8 cellular contexts compared by ENCODE assay signal in genomic region chr10:31490858-31491504, GRCh38.
DNase-seq lines count a peak whose midpoint lies in the region; ATAC-seq and TF ChIP-seq lines count a peak whose summit lies in the region.

No MANE protein-coding gene starts in this region.

- H4K8ac ChIP-seq in mesenchymal stem cell (ENCODE audit: low read length): no peak overlapping the region

- H3K4me3 ChIP-seq in GM12875 (ENCODE audit: low read depth, low read length): no peak overlapping the region
- no peak overlapping the region for H3K4me3 ChIP-seq in coronary artery
- H3K4me3 ChIP-seq in mesenchymal stem cell (ENCODE audit: insufficient read depth in 1 of 2, low read depth in 1 of 2, low read length in 2 of 2): no peak overlapping the region

- DNase-seq in AML-193 (lab: John Stamatoyannopoulos, UW) (peak; percentile 67 to 70), NCI-H774 (lab: John Stamatoyannopoulos, UW) (peak; percentile 18), coronary artery (ENCODE audit: low spot score) (no peak), mesenchymal stem cell (peak; percentile 71)
- no peak for DNase-seq in stimulated activated CD4-positive, alpha-beta T cell treated with anti-CD3 and anti-CD28 coated beads, Interleukin-4, amount 100 ng/mL, for 1 hour

- H3K14ac ChIP-seq in mesenchymal stem cell (ENCODE audit: low read length in 2 of 2): no peak overlapping the region

- no peak overlapping the region for H2BK5ac ChIP-seq in mesenchymal stem cell (ENCODE audit: low read depth, low read length, poor library complexity, severe bottlenecking)

- H3K18ac ChIP-seq in mesenchymal stem cell (ENCODE audit: low read depth in 1 of 2, low read length in 2 of 2): peak overlapping the region in 1 of 2 experiments; percentile 43

- no peak overlapping the region for H3K4me2 ChIP-seq in mesenchymal stem cell (ENCODE audit: low read length, poor library complexity, severe bottlenecking)

- no peak overlapping the region for H2AK5ac ChIP-seq in mesenchymal stem cell (ENCODE audit: low read length, severe bottlenecking)

- no peak overlapping the region for H2AFZ ChIP-seq in mesenchymal stem cell (ENCODE audit: low read depth, low read length)

- no peak overlapping the region for H3K9ac ChIP-seq in mesenchymal stem cell (ENCODE audit: low read length)

- no peak overlapping the region for H2BK15ac ChIP-seq in mesenchymal stem cell (ENCODE audit: low read depth, poor library complexity, severe bottlenecking)

- TF ChIP-seq CTCF in GM12875 (IDR thresholded peaks at IDR 0.05; ENCODE audit: borderline replicate concordance, insufficient read depth, low read depth, low read length): peak; percentile 56; the same call in 1 of the 2 replicates
- TF ChIP-seq CTCF in coronary artery (IDR thresholded peaks at IDR 0.05): peak; percentile 20

- H3K4me1 ChIP-seq in mesenchymal stem cell (ENCODE audit: control insufficient read depth, insufficient read depth, low read depth, low read length): peaks cover 2% of the 10 kb centered on the region

- no peak overlapping the region for H3K23ac ChIP-seq in mesenchymal stem cell (ENCODE audit: low read length in 2 of 2)

- H3K4ac ChIP-seq in mesenchymal stem cell (ENCODE audit: low read depth in 1 of 2, low read length in 2 of 2): no peak overlapping the region

- H4K91ac ChIP-seq in mesenchymal stem cell (ENCODE audit: low read length): no peak overlapping the region

- H2BK120ac ChIP-seq in mesenchymal stem cell (ENCODE audit: low read depth, low read length): no peak overlapping the region

- no peak for ATAC-seq in GM21367 (IDR thresholded peaks at IDR 0.05; ENCODE audit: unreplicated experiment)
- no peak for ATAC-seq in HG03565 (IDR thresholded peaks at IDR 0.05; ENCODE audit: unreplicated experiment)

- no peaks in the 10 kb centered on the region for H3K27me3 ChIP-seq in mesenchymal stem cell (ENCODE audit: control insufficient read depth in 1 of 2, insufficient read depth in 1 of 2, low read length in 2 of 2)

- H3K27ac ChIP-seq in coronary artery (no peak overlapping the region), mesenchymal stem cell (ENCODE audit: low read length, poor library complexity, severe bottlenecking) (no peak overlapping the region)

- peaks cover 0 to 38% of the 10 kb centered on the region in 2 experiments for H3K36me3 ChIP-seq in mesenchymal stem cell (ENCODE audit: control insufficient read depth in 1 of 2, insufficient read depth in 2 of 2, low read depth in 1 of 2, low read length in 2 of 2)

- 100% methylated on average over 1 of the region's 1 CpG for WGBS in mesenchymal stem cell

- no peaks in the 10 kb centered on the region for H3K9me3 ChIP-seq in mesenchymal stem cell (ENCODE audit: control insufficient read depth, low read length)

- H2BK12ac ChIP-seq in mesenchymal stem cell (ENCODE audit: low read length in 2 of 2): no peak overlapping the region

- H3K79me1 ChIP-seq in mesenchymal stem cell (replicated peaks; ENCODE audit: low read length, poor library complexity, severe bottlenecking): peaks cover 8% of the 10 kb centered on the region

Comparison
In these comparisons a context has a peak if more than half of its experiments do, and no peak if none do; other contexts are left out.
1. DNase-seq: peak in AML-193 (2 of 2), NCI-H774 (single experiment) and mesenchymal stem cell (single experiment); none in coronary artery (single experiment) and stimulated activated CD4-positive, alpha-beta T cell treated with anti-CD3 and anti-CD28 coated beads, Interleukin-4, amount 100 ng/mL, for 1 hour (single experiment).